ENCODE assay signal across 27 cellular contexts in the genomic region with DNA sequence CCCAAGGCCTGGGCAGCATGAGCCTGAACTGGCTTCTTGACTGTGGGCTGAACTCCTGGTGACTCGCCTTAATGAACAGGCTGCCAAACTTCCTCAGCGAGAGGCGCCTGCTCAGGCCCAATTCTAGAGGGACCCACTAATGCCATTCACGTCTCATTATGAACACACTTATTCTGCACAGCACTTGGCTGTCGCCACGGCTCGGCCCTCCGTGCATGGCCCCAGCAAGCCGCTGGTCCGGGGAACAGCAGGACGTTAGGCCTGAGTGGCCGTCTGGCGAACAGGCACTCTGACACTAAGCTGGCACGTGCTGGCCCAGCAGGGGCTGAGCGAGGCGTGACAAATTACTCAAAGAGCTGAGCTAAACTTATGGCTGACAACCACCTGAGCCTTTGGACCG. TPM values are rescaled to one million over a fixed set of nuclear protein-coding genes. Genes with fewer than 3 reads are reported as not detected.
DNase-seq lines count a peak whose midpoint lies in the region; ATAC-seq, FAIRE-seq and TF ChIP-seq lines count a peak whose summit lies in the region.
"Had no signal": no experiment of that assay in that cellular context is flagged by ENCODE, and none has a peak within 500 bp of the region (broad histone marks: within the 10 kb centered on the region; RNA-seq: fewer than 3 reads in every experiment).

No MANE protein-coding gene starts in this region.

- DNase-seq in Ammon's horn (ENCODE audit: low spot score) (peak; percentile 38), T-helper 17 cell (no peak), kidney (peak; percentile 75), kidney tubule cell (ENCODE audit: low spot score) (no peak), NCI-H1436 (lab: John Stamatoyannopoulos, UW) (no peak), RCC 7860 (ENCODE audit: low spot score) (no peak)
- DNase-seq: activated CD8-positive, alpha-beta T cell treated with anti-CD3 and anti-CD28 coated beads for 36 hours; activated T-cell treated with anti-CD3 and anti-CD28 coated beads, Interleukin-2, amount 50 U/mL, for 1 hour; CD4-positive, alpha-beta T cell; effector memory CD8-positive, alpha-beta T cell; KG1; left lung; MV-4-11; NCI-H82; PC-3; SJCRH30; stimulated activated CD4-positive, alpha-beta T cell treated with anti-CD3 and anti-CD28 coated beads, Interleukin-2, amount 100 ng/mL, for 48 hours had no signal

- no peak for TF ChIP-seq CTCF in HEK293 (tag by site-specific recombination; IDR thresholded peaks at IDR 0.05)
- no peak for TF ChIP-seq CTCF in kidney (IDR thresholded peaks at IDR 0.05; ENCODE audit: borderline replicate concordance, extremely low read depth, insufficient read depth)

- intact Hi-C loops in kidney (cut with DNase I): no loop called here

- peaks cover 2% of the 10 kb centered on the region for H3K4me1 Mint-ChIP-seq in T-helper 17 cell
- H3K4me1 Mint-ChIP-seq: activated naive CD4-positive, alpha-beta T cell treated with anti-CD3 and anti-CD28 coated beads, Interleukin-2, amount 50 U/mL, for 24 hours had no signal

- no peak overlapping the region for H3K9ac ChIP-seq in kidney (ENCODE audit: low read length in 2 of 2)

- H3K27ac Mint-ChIP-seq in T-helper 17 cell: peak overlapping the region; percentile 21
- H3K27ac Mint-ChIP-seq: activated naive CD4-positive, alpha-beta T cell treated with anti-CD3 and anti-CD28 coated beads, Interleukin-2, amount 50 U/mL, for 24 hours; CD4-positive, alpha-beta T cell; effector memory CD8-positive, alpha-beta T cell; T-helper 1 cell treated with Interleukin-12 subunit alpha and Interleukin-12 subunit beta and Interleukin-4 antibody, amounts not matched to agents 30 μg/mL and 1 μg/mL, for 36 hours had no signal

- H3K4me3 Mint-ChIP-seq in T-helper 17 cell: no peak overlapping the region
- H3K4me3 Mint-ChIP-seq: activated CD8-positive, alpha-beta T cell treated with anti-CD3 and anti-CD28 coated beads for 36 hours; activated naive CD4-positive, alpha-beta T cell treated with anti-CD3 and anti-CD28 coated beads, Interleukin-2, amount 50 U/mL, for 24 hours; CD4-positive, alpha-beta T cell; effector memory CD8-positive, alpha-beta T cell; T-helper 1 cell treated with Interleukin-12 subunit alpha and Interleukin-12 subunit beta and Interleukin-4 antibody, amounts not matched to agents 30 μg/mL and 1 μg/mL, for 36 hours had no signal

- H3K36me3 Mint-ChIP-seq in T-helper 17 cell (ENCODE audit: low read depth): peaks cover 4% of the 10 kb centered on the region

- peaks cover 7% of the 10 kb centered on the region for H3K4me1 ChIP-seq in HEK293 (ENCODE audit: control insufficient read depth, insufficient read depth, low read length)
- H3K4me1 ChIP-seq in kidney (ENCODE audit: control insufficient read depth in 1 of 2, insufficient read depth in 1 of 2, low read depth in 1 of 2, low read length in 2 of 2): no peaks in the 10 kb centered on the region
- H3K4me1 ChIP-seq: upper lobe of left lung had no signal

- POLR2A ChIA-PET in HEK293 (lab: Yijun Ruan, JAX): no interaction called here

- H3K4me3 ChIP-seq in HEK293 (ENCODE audit: low read depth, low read length): no peak overlapping the region
- no peak overlapping the region for H3K4me3 ChIP-seq in kidney (ENCODE audit: low read length in 2 of 2)
- H3K4me3 ChIP-seq: left lung, SJCRH30, smooth muscle cell, upper lobe of left lung had no signal

- no peaks in the 10 kb centered on the region for H3K9me3 ChIP-seq in HEK293 (ENCODE audit: control insufficient read depth, insufficient read depth, low read depth, low read length)
- no peaks in the 10 kb centered on the region for H3K9me3 ChIP-seq in T-helper 17 cell (ENCODE audit: control insufficient read depth, low read length, poor library complexity, severe bottlenecking)
- H3K9me3 ChIP-seq in kidney (ENCODE audit: control insufficient read depth in 1 of 2, low read length in 2 of 2): no peaks in the 10 kb centered on the region
- H3K9me3 ChIP-seq: left lung, neutrophil, SJCRH30, upper lobe of left lung had no signal

- H3K36me3 ChIP-seq in HEK293 (ENCODE audit: control insufficient read depth in 2 of 2, insufficient read depth in 1 of 2, low read length in 2 of 2): no peaks in the 10 kb centered on the region
- no peaks in the 10 kb centered on the region for H3K36me3 ChIP-seq in kidney (ENCODE audit: control insufficient read depth in 1 of 2, insufficient read depth in 2 of 2, low read length in 2 of 2)
- H3K36me3 ChIP-seq: SJCRH30 had no signal

- no peaks in the 10 kb centered on the region for H3K27me3 Mint-ChIP-seq in T-helper 17 cell
- H3K27me3 Mint-ChIP-seq: activated CD8-positive, alpha-beta T cell treated with anti-CD3 and anti-CD28 coated beads for 36 hours; activated naive CD4-positive, alpha-beta T cell treated with anti-CD3 and anti-CD28 coated beads, Interleukin-2, amount 50 U/mL, for 24 hours; CD4-positive, alpha-beta T cell; effector memory CD8-positive, alpha-beta T cell had no signal

- no peak for FAIRE-seq in kidney (lab: Jason Lieb, UNC)
- no peak for FAIRE-seq in RCC 7860 (lab: Jason Lieb, UNC)
- FAIRE-seq: GM12892 had no signal

- ATAC-seq in T-helper 17 cell (no peak), HG02571 (IDR thresholded peaks at IDR 0.05; ENCODE audit: unreplicated experiment) (no peak)
- ATAC-seq: effector memory CD8-positive, alpha-beta T cell; left lung; PC-3 had no signal

- H3K27ac ChIP-seq in HEK293 (ENCODE audit: extremely low read depth, low read depth, low read length) (no peak overlapping the region), kidney (ENCODE audit: low read depth in 2 of 2, low read length in 2 of 2) (no peak overlapping the region)
- H3K27ac ChIP-seq: left lung, neutrophil, SJCRH30, upper lobe of left lung had no signal

- CTCF ChIA-PET in HEK293 (lab: Yijun Ruan, JAX): no interaction called here

TF ChIP-seq in HEK293, 187 proteins besides CTCF, POLR2A, EP300 and RAD21:
- peak; percentile 82 for TF ChIP-seq ZNF202 (tag by site-specific recombination; IDR thresholded peaks at IDR 0.05; ENCODE audit: borderline replicate concordance)
- no peak for TF ChIP-seq PRDM1 (tag by site-specific recombination; IDR thresholded peaks at IDR 0.05)
- TF ChIP-seq FEZF1 (tag by site-specific recombination; IDR thresholded peaks at IDR 0.05): peak; percentile 84
- TF ChIP-seq, protein P1, sequence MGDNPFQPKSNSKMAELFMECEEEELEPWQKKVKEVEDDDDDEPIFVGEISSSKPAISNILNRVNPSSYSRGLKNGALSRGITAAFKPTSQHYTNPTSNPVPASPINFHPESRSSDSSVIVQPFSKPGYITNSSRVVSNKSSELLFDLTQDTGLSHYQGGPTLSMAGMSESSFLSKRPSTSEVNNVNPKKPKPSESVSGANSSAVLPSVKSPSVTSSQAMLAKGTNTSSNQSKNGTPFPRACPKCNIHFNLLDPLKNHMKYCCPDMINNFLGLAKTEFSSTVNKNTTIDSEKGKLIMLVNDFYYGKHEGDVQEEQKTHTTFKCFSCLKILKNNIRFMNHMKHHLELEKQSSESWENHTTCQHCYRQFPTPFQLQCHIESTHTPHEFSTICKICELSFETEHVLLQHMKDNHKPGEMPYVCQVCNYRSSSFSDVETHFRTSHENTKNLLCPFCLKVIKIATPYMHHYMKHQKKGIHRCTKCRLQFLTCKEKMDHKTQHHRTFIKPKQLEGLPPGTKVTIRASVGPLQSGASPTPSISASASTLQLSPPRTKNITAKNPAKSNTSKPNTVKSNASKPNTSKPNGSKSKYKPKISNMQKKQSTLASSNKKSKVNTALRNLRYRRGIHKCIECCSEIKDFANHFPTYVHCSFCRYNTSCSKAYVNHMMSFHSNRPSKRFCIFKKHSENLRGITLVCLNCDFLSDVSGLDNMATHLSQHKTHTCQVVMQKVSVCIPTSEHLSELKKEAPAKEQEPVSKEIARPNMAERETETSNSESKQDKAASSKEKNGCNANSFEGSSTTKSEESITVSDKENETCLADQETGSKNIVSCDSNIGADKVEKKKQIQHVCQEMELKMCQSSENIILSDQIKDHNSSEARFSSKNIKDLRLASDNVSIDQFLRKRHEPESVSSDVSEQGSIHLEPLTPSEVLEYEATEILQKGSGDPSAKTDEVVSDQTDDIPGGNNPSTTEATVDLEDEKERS (tag by site-specific recombination; IDR thresholded peaks at IDR 0.05): no peak
- peak; percentile 88 for TF ChIP-seq ZIC2 (tag by site-specific recombination; IDR thresholded peaks at IDR 0.05)

RNA-seq across cellular contexts. Expression of a gene that starts 45.9 kb away (rescaled TPM):
- total RNA-seq in T-helper 17 cell (not detected), kidney (not detected)
- polyA plus RNA-seq in kidney (ENCODE audit: insufficient read depth, low read depth, low replicate concordance): not detected
- total RNA-seq: CD4-positive, alpha-beta T cell; fibroblast of lung; left lung; mononuclear cell; smooth muscle cell; upper lobe of left lung had no signal
- polyA plus RNA-seq: fibroblast of lung, smooth muscle cell had no signal

Comparison
In these comparisons a context has a peak if more than half of its experiments do, and no peak if none do; other contexts are left out.
1. DNase-seq: peak in Ammon's horn (single experiment) and kidney (single experiment); none in T-helper 17 cell (0 of 3), kidney tubule cell (single experiment), NCI-H1436 (single experiment) and RCC 7860 (single experiment).